ENCODE assay signal across 8 cellular contexts in the genomic region with DNA sequence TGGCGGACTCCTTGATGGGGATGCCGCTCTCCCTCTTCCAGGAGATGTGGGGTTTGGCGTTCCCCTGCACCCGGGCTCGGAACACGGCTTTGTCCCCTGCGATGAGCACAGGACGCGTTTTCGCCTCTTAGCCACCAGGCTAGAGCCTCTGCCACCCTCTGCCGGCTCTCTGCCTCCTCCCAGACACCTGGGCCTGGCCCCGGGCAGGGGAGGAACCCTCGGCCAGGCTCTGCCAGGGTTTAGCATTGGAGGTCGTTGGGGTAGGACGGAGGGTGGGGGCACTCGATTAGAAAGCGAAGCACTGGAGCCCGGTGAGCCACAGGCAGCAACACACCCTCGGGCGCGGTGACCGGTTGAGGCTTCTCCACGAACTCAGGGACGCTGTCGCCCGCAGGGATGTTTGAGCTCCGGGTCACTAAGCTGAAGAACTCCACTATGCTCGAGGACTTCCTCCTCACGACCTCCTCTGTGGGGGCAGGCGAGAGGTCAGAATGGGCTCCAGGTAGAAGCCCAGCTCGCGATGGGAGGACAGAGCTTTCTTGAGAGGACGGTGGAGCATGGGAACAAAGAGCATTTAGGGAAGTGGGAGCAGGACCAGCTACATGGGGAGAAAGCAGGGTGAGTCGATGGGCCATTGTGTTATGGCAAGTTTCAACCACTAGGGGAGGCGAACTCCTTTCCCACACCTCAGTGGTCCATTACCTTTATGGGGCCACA. TPM values are rescaled to one million over a fixed set of nuclear protein-coding genes. Genes with fewer than 3 reads are reported as not detected.
DNase-seq lines count a peak whose midpoint lies in the region; ATAC-seq and TF ChIP-seq lines count a peak whose summit lies in the region.

No MANE protein-coding gene starts in this region.

- no peaks in the 10 kb centered on the region for H3K27me3 ChIP-seq in GM23248 (replicated peaks; ENCODE audit: insufficient read depth)
- H3K27me3 ChIP-seq in liver (ENCODE audit: control insufficient read depth in 4 of 4, insufficient read depth in 4 of 4, low read length in 3 of 4) = peaks cover 0 to 4% (median 0%) of the 10 kb centered on the region in 4 donors

- H3K27ac ChIP-seq in GM23248 = no peak overlapping the region
- H3K27ac ChIP-seq in VCaP = peak overlapping the region; percentile 33; the same call in 1 of the 2 replicates
- H3K27ac ChIP-seq in liver (ENCODE audit: low read depth in 1 of 2, low read length in 2 of 2) = no peak overlapping the region

- no peaks in the 10 kb centered on the region for H3K36me3 ChIP-seq in GM23248 (ENCODE audit: low read depth)
- H3K36me3 ChIP-seq in liver (ENCODE audit: control insufficient read depth in 4 of 4, insufficient read depth in 3 of 4, low read depth in 1 of 4, low read length in 3 of 4) = no peaks in the 10 kb centered on the region

- H3K4me1 Mint-ChIP-seq in stimulated activated effector memory CD8-positive, alpha-beta T cell treated with anti-CD3 and anti-CD28 coated beads, Interleukin-12 subunit alpha, Interleukin-12 subunit beta, amount 100 ng/mL, for 72 hours = peaks cover 25% of the 10 kb centered on the region

- no peaks in the 10 kb centered on the region for H3K9me3 Mint-ChIP-seq in stimulated activated effector memory CD8-positive, alpha-beta T cell treated with anti-CD3 and anti-CD28 coated beads, Interleukin-12 subunit alpha, Interleukin-12 subunit beta, amount 100 ng/mL, for 72 hours

- in situ Hi-C loops in GM23248 (cut with MboI) = no loop called here

- no peaks in the 10 kb centered on the region for H3F3A ChIP-seq in GM23248 (ENCODE audit: insufficient read depth)

- H3K9me3 ChIP-seq in GM23248 (ENCODE audit: low read depth) (no peaks in the 10 kb centered on the region), liver (ENCODE audit: control insufficient read depth in 4 of 4, low read length in 3 of 4) (no peaks in the 10 kb centered on the region)

- H3K4me1 ChIP-seq in GM23248 (ENCODE audit: insufficient read depth) (0 out of 2 replicates have a peak, but pooled peaks cover 7% of the 10 kb centered on the region), liver (ENCODE audit: control insufficient read depth in 4 of 4, insufficient read depth in 4 of 4, low read length in 3 of 4) (peaks cover 4 to 13% (median 8%) of the 10 kb centered on the region in 4 donors)

- DNase-seq in NCI-H1417 (lab: John Stamatoyannopoulos, UW) (peak in 2 of 3 experiments; percentile 70 to 72), NCI-H1417 treated with DMSO at 0.1 percent for 48 hours (lab: John Stamatoyannopoulos, UW) (no peak), GM23248 (peak; percentile 49), LoVo (ENCODE audit: low spot score) (peak; percentile 37), cerebellum (ENCODE audit: low spot score) (peak; percentile 43)
- peak; percentile 38 to 83 for DNase-seq in stimulated activated effector memory CD8-positive, alpha-beta T cell treated with anti-CD3 and anti-CD28 coated beads, Interleukin-12 subunit alpha, Interleukin-12 subunit beta, amount 100 ng/mL, for 72 hours (ENCODE audit: low spot score in 2 of 2)

- H3K4me3 ChIP-seq in GM23248 (peak overlapping the region; percentile 77), liver (ENCODE audit: low read depth in 1 of 3, low read length in 3 of 3) (peak overlapping the region in 2 of 3 donors; percentile 36 to 47)

- peak in 1 of 2 donors; percentile 25 for TF ChIP-seq RAD21 in liver (IDR thresholded peaks at IDR 0.05)

- no peaks in the 10 kb centered on the region for H3K36me3 Mint-ChIP-seq in stimulated activated effector memory CD8-positive, alpha-beta T cell treated with anti-CD3 and anti-CD28 coated beads, Interleukin-12 subunit alpha, Interleukin-12 subunit beta, amount 100 ng/mL, for 72 hours

- ATAC-seq in stimulated activated effector memory CD8-positive, alpha-beta T cell treated with anti-CD3 and anti-CD28 coated beads, Interleukin-12 subunit alpha, Interleukin-12 subunit beta, amount 100 ng/mL, for 72 hours = peak; percentile 81

- peak overlapping the region; percentile 91 for H3K4me2 ChIP-seq in GM23248 (ENCODE audit: unreplicated experiment)

- peak overlapping the region; percentile 58 for H3K27ac Mint-ChIP-seq in stimulated activated effector memory CD8-positive, alpha-beta T cell treated with anti-CD3 and anti-CD28 coated beads, Interleukin-12 subunit alpha, Interleukin-12 subunit beta, amount 100 ng/mL, for 72 hours

- TF ChIP-seq CTCF in VCaP (conservative IDR thresholded peaks at IDR 0.05) (peak; percentile 67), liver (IDR thresholded peaks at IDR 0.05; ENCODE audit: low read depth, low read length, missing input control) (peak; percentile 75)

- no peaks in the 10 kb centered on the region for H3K79me2 ChIP-seq in GM23248 (ENCODE audit: insufficient read depth)

- H3K9ac ChIP-seq in GM23248 (peak overlapping the region; percentile 68), liver (ENCODE audit: low read depth in 1 of 2, low read length in 2 of 2) (peak overlapping the region; percentile 10 to 21)

- peak overlapping the region; percentile 89 for H3K4me3 Mint-ChIP-seq in stimulated activated effector memory CD8-positive, alpha-beta T cell treated with anti-CD3 and anti-CD28 coated beads, Interleukin-12 subunit alpha, Interleukin-12 subunit beta, amount 100 ng/mL, for 72 hours

- H2AFZ ChIP-seq in GM23248 = peak overlapping the region; percentile 92

- no peaks in the 10 kb centered on the region for H4K20me1 ChIP-seq in GM23248 (ENCODE audit: insufficient read depth)

- WGBS in GM23248 (ENCODE audit: low coverage in 1 of 2, low lambda C conversion rate in 2 of 2, missing lambda C conversion rate in 2 of 2), 2 experiments = 19 to 26% methylated on average over 33 to 35 of the region's 35 CpGs
- WGBS in liver = 4% methylated on average over 35 of the region's 35 CpGs

- no peaks in the 10 kb centered on the region for H3K9me2 ChIP-seq in GM23248 (ENCODE audit: insufficient read depth)

TF ChIP-seq in liver, 16 proteins besides CTCF, POLR2A, EP300 and RAD21:
- TF ChIP-seq HNF4A (conservative IDR thresholded peaks at IDR 0.05) = no peak
- no peak for TF ChIP-seq HNF4G (IDR thresholded peaks at IDR 0.05)
- no peak for TF ChIP-seq NR2F2 (IDR thresholded peaks at IDR 0.05)
- no peak for TF ChIP-seq GABPA (IDR thresholded peaks at IDR 0.05 in 1 of 2, conservative IDR thresholded peaks at IDR 0.05 in 1 of 2)
- TF ChIP-seq RXRA (IDR thresholded peaks at IDR 0.05) = no peak
- no peak for TF ChIP-seq YY1 (IDR thresholded peaks at IDR 0.05)
- TF ChIP-seq TAF1 (conservative IDR thresholded peaks at IDR 0.05) = no peak
- TF ChIP-seq, protein P1, sequence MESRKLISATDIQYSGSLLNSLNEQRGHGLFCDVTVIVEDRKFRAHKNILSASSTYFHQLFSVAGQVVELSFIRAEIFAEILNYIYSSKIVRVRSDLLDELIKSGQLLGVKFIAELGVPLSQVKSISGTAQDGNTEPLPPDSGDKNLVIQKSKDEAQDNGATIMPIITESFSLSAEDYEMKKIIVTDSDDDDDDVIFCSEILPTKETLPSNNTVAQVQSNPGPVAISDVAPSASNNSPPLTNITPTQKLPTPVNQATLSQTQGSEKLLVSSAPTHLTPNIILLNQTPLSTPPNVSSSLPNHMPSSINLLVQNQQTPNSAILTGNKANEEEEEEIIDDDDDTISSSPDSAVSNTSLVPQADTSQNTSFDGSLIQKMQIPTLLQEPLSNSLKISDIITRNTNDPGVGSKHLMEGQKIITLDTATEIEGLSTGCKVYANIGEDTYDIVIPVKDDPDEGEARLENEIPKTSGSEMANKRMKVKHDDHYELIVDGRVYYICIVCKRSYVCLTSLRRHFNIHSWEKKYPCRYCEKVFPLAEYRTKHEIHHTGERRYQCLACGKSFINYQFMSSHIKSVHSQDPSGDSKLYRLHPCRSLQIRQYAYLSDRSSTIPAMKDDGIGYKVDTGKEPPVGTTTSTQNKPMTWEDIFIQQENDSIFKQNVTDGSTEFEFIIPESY (IDR thresholded peaks at IDR 0.05) = no peak
- TF ChIP-seq, protein P2, sequence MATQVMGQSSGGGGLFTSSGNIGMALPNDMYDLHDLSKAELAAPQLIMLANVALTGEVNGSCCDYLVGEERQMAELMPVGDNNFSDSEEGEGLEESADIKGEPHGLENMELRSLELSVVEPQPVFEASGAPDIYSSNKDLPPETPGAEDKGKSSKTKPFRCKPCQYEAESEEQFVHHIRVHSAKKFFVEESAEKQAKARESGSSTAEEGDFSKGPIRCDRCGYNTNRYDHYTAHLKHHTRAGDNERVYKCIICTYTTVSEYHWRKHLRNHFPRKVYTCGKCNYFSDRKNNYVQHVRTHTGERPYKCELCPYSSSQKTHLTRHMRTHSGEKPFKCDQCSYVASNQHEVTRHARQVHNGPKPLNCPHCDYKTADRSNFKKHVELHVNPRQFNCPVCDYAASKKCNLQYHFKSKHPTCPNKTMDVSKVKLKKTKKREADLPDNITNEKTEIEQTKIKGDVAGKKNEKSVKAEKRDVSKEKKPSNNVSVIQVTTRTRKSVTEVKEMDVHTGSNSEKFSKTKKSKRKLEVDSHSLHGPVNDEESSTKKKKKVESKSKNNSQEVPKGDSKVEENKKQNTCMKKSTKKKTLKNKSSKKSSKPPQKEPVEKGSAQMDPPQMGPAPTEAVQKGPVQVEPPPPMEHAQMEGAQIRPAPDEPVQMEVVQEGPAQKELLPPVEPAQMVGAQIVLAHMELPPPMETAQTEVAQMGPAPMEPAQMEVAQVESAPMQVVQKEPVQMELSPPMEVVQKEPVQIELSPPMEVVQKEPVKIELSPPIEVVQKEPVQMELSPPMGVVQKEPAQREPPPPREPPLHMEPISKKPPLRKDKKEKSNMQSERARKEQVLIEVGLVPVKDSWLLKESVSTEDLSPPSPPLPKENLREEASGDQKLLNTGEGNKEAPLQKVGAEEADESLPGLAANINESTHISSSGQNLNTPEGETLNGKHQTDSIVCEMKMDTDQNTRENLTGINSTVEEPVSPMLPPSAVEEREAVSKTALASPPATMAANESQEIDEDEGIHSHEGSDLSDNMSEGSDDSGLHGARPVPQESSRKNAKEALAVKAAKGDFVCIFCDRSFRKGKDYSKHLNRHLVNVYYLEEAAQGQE (IDR thresholded peaks at IDR 0.05) = no peak
- no peak for TF ChIP-seq JUND (IDR thresholded peaks at IDR 0.05)
- no peak for TF ChIP-seq EGR1 (IDR thresholded peaks at IDR 0.05; ENCODE audit: low read depth in 2 of 2)

RNA-seq across cellular contexts. Expression of gene IGSF22, which starts 4.3 kb away (rescaled TPM):
- total RNA-seq in GM23248 (2014; rRNA removed; shearing (Covaris generic)) = not detected in 2 replicates
- polyA plus RNA-seq in GM23248 (2016; fragmentation: Nextera tagmentation; extraction: Ambion mirVana) (not detected in 2 replicates), liver (under 1 TPM; 0.12 to 0.26 TPM)
- total RNA-seq in cerebellum (0.45 TPM), liver (not detected)

RNA-seq across cellular contexts. Expression of gene TMEM86A, which starts 23.2 kb away (rescaled TPM):
- total RNA-seq in GM23248 (2014; rRNA removed; shearing (Covaris generic)) = under 0.01 and 0.32 TPM in 2 replicates
- polyA plus RNA-seq in GM23248 (2016; fragmentation: Nextera tagmentation; extraction: Ambion mirVana) = 0.38 and 1.0 TPM in 2 replicates
- total RNA-seq in cerebellum = 4.6 TPM
- 1 to 10 TPM; 2.0 to 2.7 TPM for total RNA-seq in liver
- polyA plus RNA-seq in liver = 1 to 10 TPM; 1.8 to 2.1 TPM
